Comparison of ENCODE assay signal across 8 cellular contexts in genomic region chr11:27505781-27506180, GRCh38. TPM values are rescaled to one million over a fixed set of nuclear protein-coding genes. Genes with fewer than 3 reads are reported as not detected.
DNase-seq lines count a peak whose midpoint lies in the region; FAIRE-seq and TF ChIP-seq lines count a peak whose summit lies in the region.

No MANE protein-coding gene starts in this region.

- H3K36me3 ChIP-seq in HUES48 (ENCODE audit: control insufficient read depth, insufficient read depth, low read length) (peaks cover 27% of the 10 kb centered on the region), bronchial epithelial cell (ENCODE audit: control insufficient read depth, insufficient read depth, low read length) (no peaks in the 10 kb centered on the region), muscle layer of colon (ENCODE audit: insufficient read depth, low read length) (peaks cover 12% of the 10 kb centered on the region)

- no peaks in the 10 kb centered on the region for H3K9me3 ChIP-seq in HUES48 (ENCODE audit: control insufficient read depth, insufficient read depth, low read length)
- no peaks in the 10 kb centered on the region for H3K9me3 ChIP-seq in muscle layer of colon (ENCODE audit: low read length)

- TF ChIP-seq CTCF in bronchial epithelial cell (IDR thresholded peaks at IDR 0.05; ENCODE audit: insufficient read depth, low read length, severe bottlenecking) = no peak

- H3K27me3 Mint-ChIP-seq in activated T-cell treated with anti-CD3 and anti-CD28 coated beads, Interleukin-2, amount 50 U/mL, for 24 hours = no peaks in the 10 kb centered on the region

- peaks cover 59% of the 10 kb centered on the region for H3K36me3 Mint-ChIP-seq in activated T-cell treated with anti-CD3 and anti-CD28 coated beads, Interleukin-2, amount 50 U/mL, for 24 hours (ENCODE audit: low read depth)

- H3K9me3 Mint-ChIP-seq in activated T-cell treated with anti-CD3 and anti-CD28 coated beads, Interleukin-2, amount 50 U/mL, for 24 hours = no peaks in the 10 kb centered on the region

- H3K4me1 Mint-ChIP-seq in activated T-cell treated with anti-CD3 and anti-CD28 coated beads, Interleukin-2, amount 50 U/mL, for 24 hours (ENCODE audit: low read depth) = peaks cover 51% of the 10 kb centered on the region

- H3K27me3 ChIP-seq in HUES48 (ENCODE audit: control insufficient read depth, insufficient read depth, low read length) (no peaks in the 10 kb centered on the region), bronchial epithelial cell (ENCODE audit: control insufficient read depth, insufficient read depth, low read length) (no peaks in the 10 kb centered on the region), muscle layer of colon (ENCODE audit: control insufficient read depth in 1 of 2, insufficient read depth in 2 of 2, low read length in 2 of 2) (no peaks in the 10 kb centered on the region)

- H3K4me3 ChIP-seq in HUES48 (ENCODE audit: low read depth, low read length) = peak overlapping the region; percentile 97
- peak overlapping the region; percentile 60 for H3K4me3 ChIP-seq in bronchial epithelial cell (ENCODE audit: low read depth, low read length)
- H3K4me3 ChIP-seq in muscle layer of colon (ENCODE audit: low read depth in 1 of 2, low read length in 2 of 2) = peak overlapping the region; percentile 75 to 92

- peak overlapping the region; percentile 98 for H3K27ac Mint-ChIP-seq in activated T-cell treated with anti-CD3 and anti-CD28 coated beads, Interleukin-2, amount 50 U/mL, for 24 hours

- no peak for DNase-seq in activated T-cell treated with anti-CD3 and anti-CD28 coated beads, Interleukin-2, amount 50 U/mL, for 24 hours
- no peak for DNase-seq in activated T-cell treated with anti-CD3 and anti-CD28 coated beads, Interleukin-2, amount 50 U/mL, for 1 hour
- DNase-seq in bronchial epithelial cell (ENCODE audit: low read depth) (no peak), NCI-H2196 treated with DMSO at 0.1 percent for 48 hours (lab: John Stamatoyannopoulos, UW; ENCODE audit: unreplicated experiment) (no peak), GF-D8 (lab: John Stamatoyannopoulos, UW) (no peak), COR-L47 (lab: John Stamatoyannopoulos, UW) (no peak)

- H3K27ac ChIP-seq in HUES48 (ENCODE audit: low read depth, low read length) (peak overlapping the region; percentile 90), muscle layer of colon (ENCODE audit: low read depth, low read length) (peak overlapping the region; percentile 83)

- H3K4me3 Mint-ChIP-seq in activated T-cell treated with anti-CD3 and anti-CD28 coated beads, Interleukin-2, amount 50 U/mL, for 24 hours = peak overlapping the region; percentile 99

- H3K4me1 ChIP-seq in HUES48 (ENCODE audit: control insufficient read depth, insufficient read depth, low read length) (peaks cover 6% of the 10 kb centered on the region), muscle layer of colon (ENCODE audit: insufficient read depth, low read length) (peaks cover 25% of the 10 kb centered on the region)

- FAIRE-seq in bronchial epithelial cell (lab: Jason Lieb, UNC) = no peak

- H3K9ac ChIP-seq in HUES48 (ENCODE audit: low read depth, low read length) (peak overlapping the region; percentile 91), muscle layer of colon (ENCODE audit: low read length) (peak overlapping the region; percentile 81)

RNA-seq across cellular contexts. Expression of gene LIN7C, which starts 0.8 kb away (rescaled TPM):
- 93.7 and 100 TPM in 2 replicates for total RNA-seq in bronchial epithelial cell

RNA-seq across cellular contexts. Expression of gene LGR4, which starts 33.2 kb away (rescaled TPM):
- total RNA-seq in bronchial epithelial cell = 12.3 and 17.4 TPM in 2 replicates
